In the genomic region with DNA sequence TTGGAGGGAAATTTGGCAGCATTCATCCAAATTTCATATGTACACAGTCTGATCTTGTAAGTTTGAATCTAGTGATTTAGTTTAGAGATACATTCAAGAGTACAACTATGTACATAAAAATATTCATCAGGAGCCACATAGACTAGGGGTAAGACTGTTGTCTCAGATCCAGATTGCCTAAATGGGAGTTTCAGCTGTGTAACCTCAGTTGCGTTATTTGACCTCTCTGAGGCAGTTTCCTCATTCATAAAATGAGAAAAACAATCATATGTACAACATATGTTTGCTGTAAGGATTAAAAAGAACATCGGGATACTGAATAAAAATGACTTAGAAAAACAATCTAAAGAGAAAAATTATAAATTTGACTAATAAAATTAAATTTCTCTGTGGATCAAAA, we compare ENCODE assay signal across 8 cellular contexts.
"Had no signal": no experiment of that assay in that cellular context is flagged by ENCODE, and none has a peak within 500 bp of the region (broad histone marks: within the 10 kb centered on the region; RNA-seq: fewer than 3 reads in every experiment).

No MANE protein-coding gene starts in this region.

- H3K27ac Mint-ChIP-seq: IgD-negative memory B cell had no signal

- ATAC-seq: HepG2, K562 had no signal

- DNase-seq: IMR-90, KBM-7, KG1 had no signal

- H3K27ac ChIP-seq: HL-60, KMS-11 had no signal

- H3K4me3 ChIP-seq: K562 had no signal

- H3K36me3 Mint-ChIP-seq: IgD-negative memory B cell had no signal
